ENCODE assay signal across 1 cellular context in the genomic region with DNA sequence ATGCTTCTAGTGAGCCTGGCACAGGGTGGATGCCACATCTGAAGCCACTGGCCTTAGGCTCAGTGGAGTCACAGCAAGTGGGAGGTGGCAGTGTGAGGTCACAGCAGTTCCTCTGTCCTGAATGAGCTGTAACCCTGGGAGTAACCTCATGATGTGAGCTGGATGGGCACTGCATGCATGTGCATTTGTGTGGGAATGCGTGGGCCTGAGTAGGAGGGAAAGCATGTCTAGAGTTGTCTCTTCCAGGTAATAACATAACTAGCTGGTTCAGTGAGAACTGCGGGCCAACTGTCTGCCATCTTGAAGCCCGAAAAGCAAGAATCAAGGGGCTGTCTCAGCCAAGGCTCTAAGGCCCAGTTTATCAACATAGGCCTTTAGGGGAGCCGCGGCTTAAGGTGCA.
TF ChIP-seq lines count a peak whose summit lies in the region.

No MANE protein-coding gene starts in this region.

TF ChIP-seq in HEK293, 187 proteins besides CTCF, POLR2A, EP300 and RAD21 (continued from another document):
- TF ChIP-seq, protein P1, sequence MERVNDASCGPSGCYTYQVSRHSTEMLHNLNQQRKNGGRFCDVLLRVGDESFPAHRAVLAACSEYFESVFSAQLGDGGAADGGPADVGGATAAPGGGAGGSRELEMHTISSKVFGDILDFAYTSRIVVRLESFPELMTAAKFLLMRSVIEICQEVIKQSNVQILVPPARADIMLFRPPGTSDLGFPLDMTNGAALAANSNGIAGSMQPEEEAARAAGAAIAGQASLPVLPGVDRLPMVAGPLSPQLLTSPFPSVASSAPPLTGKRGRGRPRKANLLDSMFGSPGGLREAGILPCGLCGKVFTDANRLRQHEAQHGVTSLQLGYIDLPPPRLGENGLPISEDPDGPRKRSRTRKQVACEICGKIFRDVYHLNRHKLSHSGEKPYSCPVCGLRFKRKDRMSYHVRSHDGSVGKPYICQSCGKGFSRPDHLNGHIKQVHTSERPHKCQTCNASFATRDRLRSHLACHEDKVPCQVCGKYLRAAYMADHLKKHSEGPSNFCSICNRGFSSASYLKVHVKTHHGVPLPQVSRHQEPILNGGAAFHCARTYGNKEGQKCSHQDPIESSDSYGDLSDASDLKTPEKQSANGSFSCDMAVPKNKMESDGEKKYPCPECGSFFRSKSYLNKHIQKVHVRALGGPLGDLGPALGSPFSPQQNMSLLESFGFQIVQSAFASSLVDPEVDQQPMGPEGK (tag by site-specific recombination; IDR thresholded peaks at IDR 0.05): no peak
- TF ChIP-seq EGR2 (tag by site-specific recombination; IDR thresholded peaks at IDR 0.05; ENCODE audit: low read depth) (peak; percentile 52), ZNF239 (tag by site-specific recombination; IDR thresholded peaks at IDR 0.05) (no peak), ZFHX2 (tag by site-specific recombination; conservative IDR thresholded peaks at IDR 0.05) (peak; percentile 66)
